ENCODE assay signal across 7 cellular contexts in the genomic region with DNA sequence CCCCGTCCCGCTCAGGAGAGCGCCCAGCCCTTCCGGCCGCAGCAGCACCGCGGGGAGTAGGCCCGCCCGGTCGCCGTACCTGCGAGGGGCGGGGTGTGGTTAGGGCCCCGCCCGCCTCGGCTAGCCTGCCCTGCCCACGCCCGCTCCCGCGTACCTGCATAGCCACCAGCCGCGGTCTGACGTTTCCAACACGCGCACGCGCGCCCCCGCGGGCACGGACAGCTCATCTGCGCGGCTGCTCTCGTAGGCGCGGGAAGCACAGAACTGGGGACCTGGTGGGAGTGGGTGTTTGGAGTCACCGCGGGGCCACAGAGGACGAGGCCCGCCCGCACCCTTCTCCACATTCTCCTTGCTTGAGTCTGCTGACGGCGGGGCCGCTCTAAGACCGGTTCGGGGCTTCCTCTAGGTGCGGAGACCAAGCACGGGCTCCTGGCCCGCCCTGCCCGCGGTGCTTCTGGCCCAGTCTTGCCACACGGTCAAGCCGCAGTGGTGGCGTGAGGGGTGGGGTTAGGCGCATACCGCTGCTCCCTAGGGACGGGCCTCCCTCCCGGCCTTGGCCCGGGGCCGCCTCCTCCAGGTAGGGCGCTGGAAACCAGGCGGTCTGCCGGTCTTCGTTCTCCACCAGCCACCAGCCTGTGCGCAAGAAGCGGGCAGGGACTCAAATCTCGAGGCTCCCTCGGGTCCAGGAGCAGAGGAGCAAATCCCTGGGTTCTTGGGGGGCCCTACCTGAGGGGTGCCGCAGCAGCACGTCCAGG. TPM values are rescaled to one million over a fixed set of nuclear protein-coding genes. Genes with fewer than 3 reads are reported as not detected.
DNase-seq lines count a peak whose midpoint lies in the region; ATAC-seq, FAIRE-seq and TF ChIP-seq lines count a peak whose summit lies in the region.
"Had no signal": no experiment of that assay in that cellular context is flagged by ENCODE, and none has a peak within 500 bp of the region (broad histone marks: within the 10 kb centered on the region; RNA-seq: fewer than 3 reads in every experiment).

No MANE protein-coding gene starts in this region.

- H3K27ac ChIP-seq in body of pancreas: peak overlapping the region; percentile 2 to 78 (median 63)
- H3K27ac ChIP-seq in pancreas: peak overlapping the region; percentile 8 to 63 (median 52)

- DNase-seq in NCI-H1048 (lab: John Stamatoyannopoulos, UW) (peak; percentile 8), body of pancreas (peak; percentile 87 to 91 (median 90)), pancreas (peak; percentile 84 to 96 (median 88)), GM03348 (ENCODE audit: low spot score) (no peak)

- ATAC-seq in body of pancreas (peak; percentile 67), pancreas (peak; percentile 65 to 75 (median 72)), HG02759 (IDR thresholded peaks at IDR 0.05; ENCODE audit: unreplicated experiment) (no peak), GM21381 (IDR thresholded peaks at IDR 0.05; ENCODE audit: unreplicated experiment) (no peak)

- TF ChIP-seq POLR2A in body of pancreas (IDR thresholded peaks at IDR 0.05): peak; percentile 55 to 75 (median 74)

- H3K4me3 ChIP-seq in body of pancreas: peak overlapping the region in 1 of 2 donors; percentile 16
- H3K4me3 ChIP-seq in pancreas: peak overlapping the region; percentile 15 to 41 (median 29)

- no peak for TF ChIP-seq CTCF in body of pancreas (IDR thresholded peaks at IDR 0.05)
- no peak for TF ChIP-seq CTCF in pancreas (IDR thresholded peaks at IDR 0.05)

- FAIRE-seq in pancreas (lab: Jason Lieb, UNC): no peak

- H3K27me3 ChIP-seq in body of pancreas: no peaks in the 10 kb centered on the region
- no peaks in the 10 kb centered on the region for H3K27me3 ChIP-seq in pancreas

- H3K4me1 ChIP-seq in body of pancreas (peaks cover 52% of the 10 kb centered on the region), pancreas (peaks cover 0 to 7% (median 4%) of the 10 kb centered on the region in 3 donors)

- H3K36me3 ChIP-seq in body of pancreas (replicated peaks in 1 of 2; ENCODE audit: insufficient read depth in 1 of 2, low read depth in 2 of 2): peaks cover 0 to 20% of the 10 kb centered on the region in 2 donors
- peaks cover 0 to 29% (median 14%) of the 10 kb centered on the region in 3 donors for H3K36me3 ChIP-seq in pancreas

- intact Hi-C loops in body of pancreas (cut with DNase I): no loop called here
- intact Hi-C loops in pancreas (cut with DNase I): no loop called here

- WGBS in body of pancreas, 2 donors: 6 to 24% methylated on average over 6 to 66 of the region's 70 CpGs
- 33 to 36% methylated on average over 60 to 70 of the region's 70 CpGs for WGBS in pancreas, 2 donors

- no peaks in the 10 kb centered on the region for H3K9me3 ChIP-seq in body of pancreas
- no peaks in the 10 kb centered on the region for H3K9me3 ChIP-seq in pancreas

RNA-seq across cellular contexts. Expression of a gene that starts 1.8 kb away (rescaled TPM):
- not detected for total RNA-seq in body of pancreas
- total RNA-seq in pancreas: under 1 TPM in 5 of 6 donors, not detected in 1; 0.35 to 0.69 (median 0.52) TPM
- polyA plus RNA-seq in pancreas: 1 to 10 TPM in 1 of 2 donors, under 1 TPM in 1; 0.70 to 1.6 TPM

RNA-seq across cellular contexts. Expression of a gene that starts 4.5 kb away (rescaled TPM):
- 10 to 100 TPM; 13.2 to 35.9 TPM for total RNA-seq in body of pancreas
- 10 to 100 TPM; 17.1 to 31.9 (median 25.9) TPM for total RNA-seq in pancreas
- 10 to 100 TPM; 25.7 to 62.0 TPM for polyA plus RNA-seq in pancreas

RNA-seq across cellular contexts. Expression of a gene that starts 7.6 kb away (rescaled TPM):
- total RNA-seq in body of pancreas (10 to 100 TPM; 38.9 to 40.7 TPM), pancreas (10 to 100 TPM; 14.7 to 23.5 (median 19.4) TPM)
- 10 to 100 TPM; 55.8 to 63.7 TPM for polyA plus RNA-seq in pancreas

RNA-seq across cellular contexts. Expression of a gene that starts 10.3 kb away (rescaled TPM):
- total RNA-seq in body of pancreas: 1 to 10 TPM in 1 of 2 donors, under 1 TPM in 1; 0.33 to 1.6 TPM
- total RNA-seq in pancreas: 1 to 10 TPM in 1 of 6 donors, under 1 TPM in 5; 0.19 to 1.5 (median 0.55) TPM
- polyA plus RNA-seq in pancreas: 1 to 10 TPM in 1 of 2 donors, under 1 TPM in 1; 0.57 to 3.1 TPM

RNA-seq across cellular contexts. Expression of a gene that starts 12.8 kb away (rescaled TPM):
- total RNA-seq in body of pancreas: not detected
- not detected for total RNA-seq in pancreas
- polyA plus RNA-seq in pancreas: under 1 TPM; 0.12 to 0.61 TPM
- total RNA-seq: glomerular endothelial cell had no signal

Comparison
In these comparisons a context has a peak if more than half of its experiments do, and no peak if none do; other contexts are left out.
1. ATAC-seq: peak in body of pancreas (single experiment) and pancreas (4 of 4); none in HG02759 (single experiment) and GM21381 (single experiment).